Comparison of ENCODE assay signal across 13 cellular contexts in the genomic region with DNA sequence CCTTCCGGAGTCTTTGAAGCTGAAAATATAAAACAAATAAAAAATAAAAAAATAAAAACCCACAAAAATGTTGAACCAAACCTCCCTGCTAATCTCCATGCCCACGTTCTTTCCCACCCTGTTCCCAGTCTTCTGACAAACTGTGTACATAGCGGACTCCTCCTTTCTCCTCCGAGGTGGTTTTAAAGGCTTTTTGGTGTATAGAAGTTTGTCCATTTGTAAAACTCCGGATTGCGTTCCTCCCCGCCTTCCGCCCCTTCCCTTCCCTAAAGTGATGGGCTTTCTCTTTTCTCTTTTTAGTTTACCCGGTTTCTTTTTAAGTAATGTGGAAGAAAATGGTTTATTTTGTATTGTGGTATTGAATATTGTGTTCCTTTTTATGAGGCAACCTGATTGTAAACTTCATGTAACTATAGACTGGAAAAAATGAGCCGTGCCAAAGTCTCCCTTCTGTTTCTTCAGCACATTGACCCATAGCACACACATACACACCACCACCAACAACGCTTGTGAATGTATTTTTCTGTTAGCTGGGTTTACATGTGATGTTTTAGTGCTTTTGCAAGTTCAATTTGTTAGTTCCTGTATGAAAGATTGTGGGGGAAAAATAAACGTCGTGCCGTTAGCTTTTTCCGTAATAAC. TPM values are rescaled to one million over a fixed set of nuclear protein-coding genes. Genes with fewer than 3 reads are reported as not detected.
DNase-seq lines count a peak whose midpoint lies in the region; ATAC-seq and TF ChIP-seq lines count a peak whose summit lies in the region.
"Had no signal": no experiment of that assay in that cellular context is flagged by ENCODE, and none has a peak within 500 bp of the region (broad histone marks: within the 10 kb centered on the region; RNA-seq: fewer than 3 reads in every experiment).

No MANE protein-coding gene starts in this region.

- peaks cover 5 to 87% of the 10 kb centered on the region in 2 donors for H3K27me3 ChIP-seq in tibial nerve

- POLR2A ChIA-PET in T-cell (lab: Charles Lee) = interaction anchor here (0.6 to 0.7 kb wide), 3 partner anchors 22 to 880 kb away, joined by 3 to 7 read pairs (median 5); no protein-coding TSS in a partner anchor

- H3K36me3 Mint-ChIP-seq in activated T-cell treated with anti-CD3 and anti-CD28 coated beads, Interleukin-2, amount 50 U/mL, for 24 hours (ENCODE audit: low read depth) = no peaks in the 10 kb centered on the region
- H3K36me3 Mint-ChIP-seq in T-cell (peaks cover 5% of the 10 kb centered on the region), endothelial cell (ENCODE audit: low read depth, unreplicated experiment) (peaks cover 6% of the 10 kb centered on the region)

- H3K4me1 Mint-ChIP-seq in activated T-cell treated with anti-CD3 and anti-CD28 coated beads, Interleukin-2, amount 50 U/mL, for 24 hours (ENCODE audit: low read depth) = peaks cover 43% of the 10 kb centered on the region
- peaks cover 20 to 39% (median 29%) of the 10 kb centered on the region in 3 donors for H3K4me1 Mint-ChIP-seq in T-cell
- peaks cover 57% of the 10 kb centered on the region for H3K4me1 Mint-ChIP-seq in endothelial cell (ENCODE audit: unreplicated experiment)

- no peak overlapping the region for H3K4me3 ChIP-seq in tibial nerve
- H3K4me3 ChIP-seq: BLaER1 had no signal

- no peaks in the 10 kb centered on the region for H3K36me3 ChIP-seq in tibial nerve
- H3K36me3 ChIP-seq: BLaER1 had no signal

- H3K27me3 Mint-ChIP-seq in activated T-cell treated with anti-CD3 and anti-CD28 coated beads, Interleukin-2, amount 50 U/mL, for 24 hours = peaks cover 81% of the 10 kb centered on the region
- H3K27me3 Mint-ChIP-seq in T-cell (peaks cover 51 to 74% of the 10 kb centered on the region in 2 donors), endothelial cell (ENCODE audit: unreplicated experiment) (peaks cover 39% of the 10 kb centered on the region)

- 22 to 26% methylated on average over 15 of the region's 15 CpGs for WGBS in tibial nerve, 2 donors

- no peak overlapping the region for H3K27ac ChIP-seq in tibial nerve
- H3K27ac ChIP-seq: BLaER1 had no signal

- peaks cover 0 to 58% (median 8%) of the 10 kb centered on the region in 4 donors for H3K4me1 ChIP-seq in tibial nerve

- CTCF ChIA-PET in T-cell (lab: Charles Lee) = interaction anchor here in 1 of 2 donors (0.7 kb wide), 1 partner anchor 457 kb away, joined by 3 read pairs; no protein-coding TSS in a partner anchor

- H3K27ac Mint-ChIP-seq in activated T-cell treated with anti-CD3 and anti-CD28 coated beads, Interleukin-2, amount 50 U/mL, for 24 hours = peak overlapping the region; percentile 60
- peak overlapping the region; percentile 52 to 75 for H3K27ac Mint-ChIP-seq in T-cell
- no peak overlapping the region for H3K27ac Mint-ChIP-seq in endothelial cell (ENCODE audit: unreplicated experiment)

- ATAC-seq in T-cell (replicated peaks in 1 of 4) = no peak
- ATAC-seq: left colon had no signal

- no peak for DNase-seq in activated T-cell treated with anti-CD3 and anti-CD28 coated beads, Interleukin-2, amount 50 U/mL, for 24 hours
- no peak for DNase-seq in activated T-cell treated with anti-CD3 and anti-CD28 coated beads, Interleukin-2, amount 50 U/mL, for 1 hour
- DNase-seq in T-cell (no peak), endothelial cell (ENCODE audit: low spot score) (no peak), retina (peak; percentile 76), tibial nerve (ENCODE audit: low spot score in 2 of 2) (no peak), COR-L47 (lab: John Stamatoyannopoulos, UW) (no peak), RPMI8226 (no peak)
- DNase-seq: activated CD4-positive, alpha-beta T cell treated with anti-CD3 and anti-CD28 coated beads, Interleukin-2, amount 50 U/mL, for 1 hour; left colon; NCI-H1436 had no signal

- TF ChIP-seq CTCF in endothelial cell (IDR thresholded peaks at IDR 0.05; ENCODE audit: unreplicated experiment) (no peak), tibial nerve (IDR thresholded peaks at IDR 0.05) (no peak)

- H3K9me3 Mint-ChIP-seq in activated T-cell treated with anti-CD3 and anti-CD28 coated beads, Interleukin-2, amount 50 U/mL, for 24 hours = no peaks in the 10 kb centered on the region
- peaks cover 0 to 4% (median 4%) of the 10 kb centered on the region in 3 donors for H3K9me3 Mint-ChIP-seq in T-cell
- no peaks in the 10 kb centered on the region for H3K9me3 Mint-ChIP-seq in endothelial cell (ENCODE audit: unreplicated experiment)

- TF ChIP-seq POLR2A in tibial nerve (IDR thresholded peaks at IDR 0.05) = no peak

- TF ChIP-seq EP300 in tibial nerve (IDR thresholded peaks at IDR 0.05) = peak in 1 of 2 donors; percentile 38

- peak overlapping the region; percentile 16 for H3K4me3 Mint-ChIP-seq in activated T-cell treated with anti-CD3 and anti-CD28 coated beads, Interleukin-2, amount 50 U/mL, for 24 hours
- H3K4me3 Mint-ChIP-seq in T-cell = peak overlapping the region in 1 of 3 donors; percentile 35
- peak overlapping the region; percentile 62 for H3K4me3 Mint-ChIP-seq in endothelial cell (ENCODE audit: unreplicated experiment)

- peaks cover 0 to 3% (median 0%) of the 10 kb centered on the region in 4 donors for H3K9me3 ChIP-seq in tibial nerve

RNA-seq across cellular contexts. Expression of a gene that starts 4.4 kb away (rescaled TPM):
- under 1 TPM in 3 of 5 donors, not detected in 2; 0.10 to 0.88 (median 0.85) TPM for total RNA-seq in T-cell
- total RNA-seq in endothelial cell (ENCODE audit: unreplicated experiment) = 3.8 TPM
- not detected for total RNA-seq in tibial nerve
- total RNA-seq: bronchial epithelial cell had no signal

RNA-seq across cellular contexts. Expression of a gene that starts 14.4 kb away (rescaled TPM):
- total RNA-seq in T-cell (under 1 TPM in 3 of 5 donors, not detected in 2; 0.07 to 0.09 (median 0.09) TPM), endothelial cell (ENCODE audit: unreplicated experiment) (0.10 TPM), tibial nerve (not detected)
- total RNA-seq: bronchial epithelial cell, left colon had no signal
